In the genomic region with DNA sequence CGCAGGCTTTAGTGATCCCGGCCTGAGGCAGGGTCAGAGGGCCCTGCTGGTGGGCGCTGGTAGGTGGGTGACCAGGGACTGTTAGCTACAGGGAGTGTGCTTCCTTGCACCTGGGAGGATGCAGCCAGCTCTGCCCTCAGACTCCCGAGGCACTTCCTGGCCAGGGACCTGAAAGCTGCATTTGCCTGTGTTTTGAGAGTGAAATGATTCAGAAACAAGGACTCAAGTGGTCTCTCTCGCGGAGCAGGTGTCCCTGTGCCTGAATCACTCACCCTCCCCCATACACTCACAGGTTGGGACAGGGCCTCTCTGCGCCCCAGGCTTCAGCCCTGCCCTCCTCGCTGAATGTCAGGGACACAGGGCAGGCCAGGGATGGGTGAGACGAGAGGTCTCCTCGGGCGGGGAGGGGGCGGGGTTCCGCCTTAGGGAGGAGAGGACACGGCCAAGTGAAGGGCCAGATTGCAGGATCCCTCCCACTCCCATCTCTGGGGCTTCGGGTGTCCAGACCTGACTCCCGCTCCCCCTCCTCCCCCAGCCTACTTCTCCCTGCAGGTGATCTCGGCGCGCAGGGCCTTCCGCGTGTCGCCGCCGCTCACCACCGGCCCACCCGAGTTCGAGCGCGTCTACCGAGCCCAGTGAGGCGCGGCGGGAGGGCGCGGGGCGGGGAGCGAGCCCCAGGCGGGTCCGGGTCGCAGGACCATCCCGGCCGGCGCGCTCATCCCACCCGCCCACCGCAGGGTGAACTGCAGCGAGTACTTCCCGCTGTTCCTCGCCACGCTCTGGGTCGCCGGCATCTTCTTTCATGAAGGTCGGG, we compare ENCODE assay signal across 8 cellular contexts. TPM values are rescaled to one million over a fixed set of nuclear protein-coding genes. Genes with fewer than 3 reads are reported as not detected.
DNase-seq lines count a peak whose midpoint lies in the region; ATAC-seq, FAIRE-seq and TF ChIP-seq lines count a peak whose summit lies in the region.

No MANE protein-coding gene starts in this region.

- no peak for TF ChIP-seq POLR2A in vagina (IDR thresholded peaks at IDR 0.05)

- WGBS in lung, 2 donors: 8 to 12% methylated on average over 47 to 53 of the region's 53 CpGs

- H3K9me3 ChIP-seq in lung (ENCODE audit: control insufficient read depth in 2 of 2, insufficient read depth in 1 of 2, low read length in 1 of 2) (no peaks in the 10 kb centered on the region), vagina (no peaks in the 10 kb centered on the region)

- peak; percentile 1 for ATAC-seq in GM18909 (IDR thresholded peaks at IDR 0.05; ENCODE audit: poor library complexity, unreplicated experiment)
- ATAC-seq in lung (ENCODE audit: insufficient read depth, low FRiP score): peak; percentile 27
- ATAC-seq in HG03521 (IDR thresholded peaks at IDR 0.05; ENCODE audit: unreplicated experiment): no peak

- peaks cover 19% of the 10 kb centered on the region for H3K36me3 ChIP-seq in bronchial epithelial cell (ENCODE audit: control insufficient read depth, insufficient read depth, low read length)
- peaks cover 0 to 27% of the 10 kb centered on the region in 2 donors for H3K36me3 ChIP-seq in lung (ENCODE audit: control insufficient read depth in 2 of 2, insufficient read depth in 2 of 2, low read length in 2 of 2)
- peaks cover 0 to 32% of the 10 kb centered on the region in 2 donors for H3K36me3 ChIP-seq in vagina

- intact Hi-C loops in vagina (cut with DNase I): loop anchor here (5.0 to 10.0 kb wide), 2 partner anchors 33 to 110 kb away; a partner anchor contains a TSS

- TF ChIP-seq CTCF in AG09309 (IDR thresholded peaks at IDR 0.05; ENCODE audit: control insufficient read depth, insufficient read depth, low read depth, low read length, missing control alignments) (no peak), bronchial epithelial cell (IDR thresholded peaks at IDR 0.05; ENCODE audit: insufficient read depth, low read length, severe bottlenecking) (no peak), lung (IDR thresholded peaks at IDR 0.05; ENCODE audit: control extremely low read depth, extremely low read depth) (no peak), vagina (IDR thresholded peaks at IDR 0.05) (no peak)

- H3K4me1 ChIP-seq in lung (ENCODE audit: control insufficient read depth in 2 of 2, insufficient read depth in 2 of 2, low read length in 2 of 2): peaks cover 4 to 31% of the 10 kb centered on the region in 2 donors
- peaks cover 45% of the 10 kb centered on the region for H3K4me1 ChIP-seq in vagina

- FAIRE-seq in bronchial epithelial cell (lab: Jason Lieb, UNC) (no peak), GM19239 (lab: Jason Lieb, UNC) (no peak)

- DNase-seq in AG09309 (ENCODE audit: low read depth) (no peak), NCI-H510A (lab: John Stamatoyannopoulos, UW) (peak; percentile 68), bronchial epithelial cell (ENCODE audit: low read depth) (peak; percentile 68), lung (ENCODE audit: low spot score) (peak; percentile 61), vagina (ENCODE audit: extremely low spot score in 2 of 2) (no peak), GM19239 (ENCODE audit: insufficient read length, low spot score) (no peak)

- H3K4me3 ChIP-seq in AG09309 (ENCODE audit: control insufficient read depth, low read depth, low read length) (peak overlapping the region; percentile 36), bronchial epithelial cell (ENCODE audit: low read depth, low read length) (peak overlapping the region; percentile 74), lung (peak overlapping the region; percentile 46), vagina (peak overlapping the region; percentile 55 to 60)

- H3K27ac ChIP-seq in lung (ENCODE audit: low read depth in 1 of 2, low read length in 1 of 2): peak overlapping the region in 1 of 2 donors; percentile 85
- H3K27ac ChIP-seq in vagina: peak overlapping the region; percentile 94

- H3K27me3 ChIP-seq in bronchial epithelial cell (ENCODE audit: control insufficient read depth, insufficient read depth, low read length) (no peaks in the 10 kb centered on the region), lung (ENCODE audit: control insufficient read depth, insufficient read depth) (no peaks in the 10 kb centered on the region), vagina (no peaks in the 10 kb centered on the region)

RNA-seq across cellular contexts. Expression of a gene that starts 1.5 kb away (rescaled TPM):
- total RNA-seq in bronchial epithelial cell: 0.26 and 0.38 TPM in 2 replicates
- total RNA-seq in lung: 10 to 100 TPM in 1 of 2 donors, 1 to 10 TPM in 1; 4.0 to 25.3 TPM
- polyA plus RNA-seq in lung: 10 to 100 TPM in 1 of 2 donors, 1 to 10 TPM in 1; 4.3 to 12.3 TPM
- 10.6 TPM for total RNA-seq in vagina

RNA-seq across cellular contexts. Expression of a gene that starts 11.4 kb away (rescaled TPM):
- total RNA-seq in bronchial epithelial cell (109 and 151 TPM in 2 replicates), lung (100 to 1,000 TPM in 1 of 2 donors, 10 to 100 TPM in 1; 73.2 to 154 TPM), vagina (95.5 TPM)
- polyA plus RNA-seq in lung: 10 to 100 TPM; 65.0 to 91.7 TPM

RNA-seq across cellular contexts. Expression of a gene that starts 25.4 kb away (rescaled TPM):
- total RNA-seq in bronchial epithelial cell: 686 and 733 TPM in 2 replicates
- total RNA-seq in lung: 100 to 1,000 TPM; 350 to 568 TPM
- polyA plus RNA-seq in lung: 100 to 1,000 TPM; 298 to 394 TPM
- total RNA-seq in vagina: 373 TPM

Comparison
In these comparisons a context has a peak if more than half of its experiments do, and no peak if none do; other contexts are left out.
1. DNase-seq: peak in NCI-H510A (single experiment), bronchial epithelial cell (single experiment) and lung (single experiment); none in AG09309 (single experiment), vagina (0 of 2) and GM19239 (single experiment).
2. Peak in every context shown above with its lines, with median percentiles within 50 percentile points of each other: H3K4me3 ChIP-seq.